21 cellular contexts compared by ENCODE assay signal in genomic region chr7:34236839-34237492, GRCh38.
"Had no signal": no experiment of that assay in that cellular context is flagged by ENCODE, and none has a peak within 500 bp of the region (broad histone marks: within the 10 kb centered on the region; RNA-seq: fewer than 3 reads in every experiment).

No MANE protein-coding gene starts in this region.

- H3K4me1 ChIP-seq: esophagus squamous epithelium, gastrocnemius medialis, heart right ventricle, lower lobe of right lung had no signal

- H3K27ac Mint-ChIP-seq: mesothelial cell of epicardium, naive B cell had no signal

- H3K4me1 Mint-ChIP-seq: naive B cell had no signal

- H3K36me3 ChIP-seq: esophagus squamous epithelium, gastrocnemius medialis, heart right ventricle, lower lobe of right lung had no signal

- DNase-seq: dermis blood vessel endothelial cell; effector CD4-positive, alpha-beta T cell; effector memory CD4-positive, alpha-beta T cell; esophagus squamous epithelium; foreskin fibroblast; foreskin melanocyte; gastrocnemius medialis; glutamatergic neuron; heart right ventricle; hippocampal formation; left cardiac atrium; left ventricle myocardium superior; lower lobe of right lung; mesenchymal stem cell; naive B cell had no signal

- H3K27me3 Mint-ChIP-seq: naive B cell had no signal

- ATAC-seq: esophagus mucosa, gastrocnemius medialis, heart right ventricle, left cardiac atrium, left lobe of liver, left ventricle myocardium superior had no signal

- H3K27me3 ChIP-seq: esophagus squamous epithelium, gastrocnemius medialis had no signal

- H3K27ac ChIP-seq: coronary artery, dorsolateral prefrontal cortex, esophagus squamous epithelium, gastrocnemius medialis, heart right ventricle, lower lobe of right lung had no signal

- H3K36me3 Mint-ChIP-seq: mesothelial cell of epicardium, naive B cell had no signal

- H3K9me3 ChIP-seq: esophagus squamous epithelium, gastrocnemius medialis, lower lobe of right lung, mucosa of descending colon had no signal

- H3K4me3 ChIP-seq: coronary artery, dorsolateral prefrontal cortex, esophagus squamous epithelium, gastrocnemius medialis, heart right ventricle, lower lobe of right lung, mucosa of descending colon had no signal

- H3K4me3 Mint-ChIP-seq: mesothelial cell of epicardium, naive B cell had no signal
